8 cellular contexts compared by ENCODE assay signal in genomic region chr12:103957865-103958388, GRCh38. TPM values are rescaled to one million over a fixed set of nuclear protein-coding genes. Genes with fewer than 3 reads are reported as not detected.
DNase-seq lines count a peak whose midpoint lies in the region; ATAC-seq and TF ChIP-seq lines count a peak whose summit lies in the region.

No MANE protein-coding gene starts in this region.

- no peak for DNase-seq in Caco-2
- DNase-seq in PC-3: no peak
- DNase-seq in endodermal cell: no peak
- no peak for DNase-seq in progenitor cell of endocrine pancreas (ENCODE audit: low spot score, unreplicated experiment)
- no peak for DNase-seq in DMS 273 treated with DMSO at 0.1 percent for 48 hours (lab: John Stamatoyannopoulos, UW)
- DNase-seq in SKM-1 (lab: John Stamatoyannopoulos, UW; ENCODE audit: unreplicated experiment): no peak
- no peak for DNase-seq in NCI-H2227 treated with DMSO at 0.1 percent for 48 hours (lab: John Stamatoyannopoulos, UW)

- no peak for TF ChIP-seq CTCF in Caco-2 (IDR thresholded peaks at IDR 0.05; ENCODE audit: insufficient read depth in 1 of 2, low read depth in 1 of 2, low read length in 1 of 2, severe bottlenecking in 1 of 2, unreplicated experiment in 1 of 2)
- no peak for TF ChIP-seq CTCF in PC-3 (conservative IDR thresholded peaks at IDR 0.05; ENCODE audit: low read depth, low read length)
- no peak for TF ChIP-seq CTCF in endodermal cell (conservative IDR thresholded peaks at IDR 0.05)
- no peak for TF ChIP-seq CTCF in progenitor cell of endocrine pancreas (IDR thresholded peaks at IDR 0.05; ENCODE audit: unreplicated experiment)

- H3K27ac Mint-ChIP-seq in Caco-2 (ENCODE audit: unreplicated experiment) (peak overlapping the region; percentile 97), endodermal cell (peak overlapping the region; percentile 11), progenitor cell of endocrine pancreas (peak overlapping the region; percentile 99)

- H3K79me2 ChIP-seq in PC-3 (ENCODE audit: low read length): peaks cover 39% of the 10 kb centered on the region

- H3K4me1 Mint-ChIP-seq in Caco-2 (ENCODE audit: low read depth, unreplicated experiment) (peaks cover 18% of the 10 kb centered on the region), endodermal cell (peaks cover 11% of the 10 kb centered on the region), progenitor cell of endocrine pancreas (ENCODE audit: low read depth) (peaks cover 25% of the 10 kb centered on the region)

- H3K4me3 ChIP-seq in Caco-2 (ENCODE audit: low read depth, low read length) (peak overlapping the region; percentile 97), PC-3 (ENCODE audit: low read length) (peak overlapping the region; percentile 74), endodermal cell (ENCODE audit: low read length) (no peak overlapping the region)

- H3K27me3 ChIP-seq in Caco-2 (replicated peaks; ENCODE audit: control insufficient read depth, insufficient read depth, low read length) (no peaks in the 10 kb centered on the region), PC-3 (ENCODE audit: low read length) (no peaks in the 10 kb centered on the region), endodermal cell (ENCODE audit: control insufficient read depth, insufficient read depth, low read length, poor library complexity, severe bottlenecking) (no peaks in the 10 kb centered on the region)

- POLR2A ChIA-PET in Caco-2 (lab: Charles Lee) (no interaction called here), PC-3 (lab: Charles Lee; ENCODE audit: unreplicated experiment) (no interaction called here)

- H3K27me3 Mint-ChIP-seq in Caco-2 (ENCODE audit: insufficient read depth, unreplicated experiment): no peaks in the 10 kb centered on the region
- no peaks in the 10 kb centered on the region for H3K27me3 Mint-ChIP-seq in endodermal cell (ENCODE audit: insufficient read depth)
- H3K27me3 Mint-ChIP-seq in progenitor cell of endocrine pancreas: no peaks in the 10 kb centered on the region

- H3K9me3 ChIP-seq in Caco-2: no peaks in the 10 kb centered on the region
- H3K9me3 ChIP-seq in PC-3 (ENCODE audit: low read length): no peaks in the 10 kb centered on the region
- H3K9me3 ChIP-seq in endodermal cell (ENCODE audit: control insufficient read depth, low read length): no peaks in the 10 kb centered on the region

- no TSS peak for BruUV-seq in Caco-2 (replicated peaks; lab: Mats Ljungman, UMichigan)
- BruUV-seq in PC-3 (replicated peaks; lab: Mats Ljungman, UMichigan): no TSS peak

- intact Hi-C loops in Caco-2 (cut with micrococcal nuclease; ENCODE audit: unreplicated experiment) (loop anchor here (1.0 kb wide), 2 partner anchors 7 to 28 kb away; partner anchors contain the start of genes HSP90B1 and TDG), PC-3 (cut with micrococcal nuclease) (loop anchor here (1.0 to 10.0 kb wide), 4 partner anchors 7 to 327 kb away; partner anchors contain the start of genes HSP90B1 and TDG)

- 84 to 93% methylated on average over 5 to 7 of the region's 7 CpGs for WGBS in endodermal cell (ENCODE audit: insufficient coverage in 1 of 2, insufficient read length in 1 of 2), 2 experiments

- no peaks in the 10 kb centered on the region for H4K20me1 ChIP-seq in PC-3 (ENCODE audit: low read length)

- H3K4me3 Mint-ChIP-seq in Caco-2 (ENCODE audit: unreplicated experiment) (peak overlapping the region; percentile 79), endodermal cell (peak overlapping the region; percentile 88), progenitor cell of endocrine pancreas (ENCODE audit: low read depth) (peak overlapping the region; percentile 92)

- no peaks in the 10 kb centered on the region for H3K9me3 Mint-ChIP-seq in Caco-2 (ENCODE audit: unreplicated experiment)
- H3K9me3 Mint-ChIP-seq in endodermal cell: no peaks in the 10 kb centered on the region
- H3K9me3 Mint-ChIP-seq in progenitor cell of endocrine pancreas (ENCODE audit: low read depth): no peaks in the 10 kb centered on the region

- H3K9me2 ChIP-seq in PC-3 (replicated peaks; ENCODE audit: low read length): no peaks in the 10 kb centered on the region

- no peak overlapping the region for H2AFZ ChIP-seq in PC-3 (ENCODE audit: low read length)

- H3K36me3 Mint-ChIP-seq in Caco-2 (ENCODE audit: insufficient read depth, unreplicated experiment) (peaks cover 32% of the 10 kb centered on the region), endodermal cell (ENCODE audit: low read depth) (peaks cover 8% of the 10 kb centered on the region), progenitor cell of endocrine pancreas (ENCODE audit: insufficient read depth) (peaks cover 8% of the 10 kb centered on the region)

- no peaks in the 10 kb centered on the region for H3F3A ChIP-seq in PC-3 (ENCODE audit: low read length, unreplicated experiment)

- H3K4me1 ChIP-seq in Caco-2: peaks cover 4% of the 10 kb centered on the region
- peaks cover 24% of the 10 kb centered on the region for H3K4me1 ChIP-seq in PC-3 (ENCODE audit: insufficient read depth, low read length)
- no peaks in the 10 kb centered on the region for H3K4me1 ChIP-seq in endodermal cell (ENCODE audit: control insufficient read depth, insufficient read depth, low read length)

- H3K9ac ChIP-seq in PC-3 (ENCODE audit: low read length): peak overlapping the region; percentile 84
- no peak overlapping the region for H3K9ac ChIP-seq in endodermal cell (ENCODE audit: extremely low read depth, low read length, poor library complexity, severe bottlenecking)

- peak overlapping the region; percentile 82 for H3K4me2 ChIP-seq in PC-3 (ENCODE audit: low read length)

- ATAC-seq in PC-3: no peak
- ATAC-seq in GM19463 (IDR thresholded peaks at IDR 0.05; ENCODE audit: unreplicated experiment): no peak

- peak overlapping the region; percentile 91 for H3K27ac ChIP-seq in PC-3 (ENCODE audit: low read length)
- peak overlapping the region; percentile 95 for H3K27ac ChIP-seq in endodermal cell (ENCODE audit: low read depth, low read length)

- CTCF ChIA-PET in Caco-2 (lab: Charles Lee) (interaction anchor here (0.6 kb wide), 1 partner anchor 370 kb away, joined by 3 read pairs; no protein-coding TSS in a partner anchor), PC-3 (lab: Charles Lee) (no interaction called here)

- peaks cover under 1% of the 10 kb centered on the region for H3K36me3 ChIP-seq in Caco-2 (ENCODE audit: control insufficient read depth, insufficient read depth, low read length)
- H3K36me3 ChIP-seq in PC-3 (ENCODE audit: low read depth, low read length): peaks cover 16% of the 10 kb centered on the region
- H3K36me3 ChIP-seq in endodermal cell (ENCODE audit: control insufficient read depth, insufficient read depth, low read length): peaks cover 20% of the 10 kb centered on the region

RNA-seq across cellular contexts. Expression of gene TDG, which starts 7.7 kb away (rescaled TPM):
- 28.4 and 29.5 TPM in 2 replicates for total RNA-seq in Caco-2 (2022)
- 35.0 and 45.6 TPM in 2 replicates for total RNA-seq in PC-3 (2014; rRNA removed)
- 10 to 100 TPM; 53.4 to 58.1 TPM for total RNA-seq in endodermal cell
- polyA plus RNA-seq in endodermal cell (2013, experiment 1 of 2): 58.7 TPM
- polyA plus RNA-seq in endodermal cell (2013, experiment 2 of 2): 58.3 TPM
- total RNA-seq in progenitor cell of endocrine pancreas: 52.9 and 61.9 TPM in 2 replicates

RNA-seq across cellular contexts. Expression of gene HSP90B1, which starts 27.7 kb away (rescaled TPM):
- total RNA-seq in Caco-2 (2022) (845 and 857 TPM in 2 replicates), PC-3 (2014; rRNA removed) (476 and 593 TPM in 2 replicates), endodermal cell (1,000 to 10,000 TPM; 1,047 to 1,509 TPM), progenitor cell of endocrine pancreas (795 and 802 TPM in 2 replicates)
- polyA plus RNA-seq in endodermal cell (2013, experiment 1 of 2): 642 TPM
- polyA plus RNA-seq in endodermal cell (2013, experiment 2 of 2): 723 TPM

Comparison
In these comparisons a context has a peak if more than half of its experiments do, and no peak if none do; other contexts are left out.
1. H3K27ac Mint-ChIP-seq: peak in every context shown above with its lines; median percentile 99 in progenitor cell of endocrine pancreas; 97 in Caco-2; 11 in endodermal cell.